8 cellular contexts compared by ENCODE assay signal in genomic region chr1:112507896-112508241, GRCh38. TPM values are rescaled to one million over a fixed set of nuclear protein-coding genes. Genes with fewer than 3 reads are reported as not detected.
A peak's percentile ranks its signal among the peaks of the same experiment; 100 is the strongest.
DNase-seq lines count a peak whose midpoint lies in the region; FAIRE-seq and TF ChIP-seq lines count a peak whose summit lies in the region.

No MANE protein-coding gene starts in this region.

- H3K27ac ChIP-seq in left ventricle myocardium inferior (replicated peaks) (no peak overlapping the region), skeletal muscle tissue (ENCODE audit: low read depth, low read length) (no peak overlapping the region)

- H3K27me3 ChIP-seq in left ventricle myocardium inferior (ENCODE audit: low read depth) (peaks cover 33% of the 10 kb centered on the region), skeletal muscle tissue (ENCODE audit: control insufficient read depth in 3 of 3, insufficient read depth in 3 of 3, low read length in 3 of 3) (peaks cover 39 to 71% (median 55%) of the 10 kb centered on the region in 3 donors)

- no peaks in the 10 kb centered on the region for H3K36me3 ChIP-seq in left ventricle myocardium inferior
- H3K36me3 ChIP-seq in skeletal muscle tissue (ENCODE audit: control insufficient read depth in 3 of 3, insufficient read depth in 3 of 3, low read length in 3 of 3): no peaks in the 10 kb centered on the region

- peak; percentile 64 for DNase-seq in activated CD8-positive, alpha-beta memory T cell treated with anti-CD3 and anti-CD28 coated beads for 24 hours
- DNase-seq in activated CD8-positive, alpha-beta memory T cell treated with anti-CD3 and anti-CD28 coated beads, Interleukin-2, amount 50 U/mL, for 48 hours: no peak
- DNase-seq in activated CD8-positive, alpha-beta memory T cell treated with anti-CD3 and anti-CD28 coated beads, Interleukin-2, amount 50 U/mL, for 4 hours: peak; percentile 46
- no peak for DNase-seq in left ventricle myocardium inferior
- no peak for DNase-seq in GM19239 (ENCODE audit: insufficient read length, low spot score)
- no peak for DNase-seq in AML-193 (lab: John Stamatoyannopoulos, UW)
- no peak for DNase-seq in mesenteric fat pad (ENCODE audit: low spot score)

- no peak for TF ChIP-seq CTCF in left ventricle myocardium inferior (IDR thresholded peaks at IDR 0.05; ENCODE audit: borderline replicate concordance)

- no peak for FAIRE-seq in GM19239 (lab: Jason Lieb, UNC)

- intact Hi-C loops in left ventricle myocardium inferior (cut with micrococcal nuclease): no loop called here

- no peaks in the 10 kb centered on the region for H3K9me3 ChIP-seq in left ventricle myocardium inferior (replicated peaks)
- H3K9me3 ChIP-seq in skeletal muscle tissue (ENCODE audit: control insufficient read depth in 3 of 3, low read length in 3 of 3): no peaks in the 10 kb centered on the region

- no peak overlapping the region for H3K9ac ChIP-seq in skeletal muscle tissue (ENCODE audit: low read depth in 1 of 3, low read length in 3 of 3)

- H3K4me3 ChIP-seq in left ventricle myocardium inferior (peak overlapping the region; percentile 72), skeletal muscle tissue (ENCODE audit: low read length in 3 of 3) (peak overlapping the region; percentile 67 to 75 (median 67))

- H3K4me1 ChIP-seq in left ventricle myocardium inferior: peaks cover 24% of the 10 kb centered on the region
- peaks cover 9 to 16% (median 9%) of the 10 kb centered on the region in 3 donors for H3K4me1 ChIP-seq in skeletal muscle tissue (ENCODE audit: control insufficient read depth in 3 of 3, insufficient read depth in 3 of 3, low read length in 3 of 3)

RNA-seq across cellular contexts. Expression of gene WNT2B, which starts 0.9 kb away (rescaled TPM):
- 1.7 TPM for total RNA-seq in left ventricle myocardium inferior
- total RNA-seq in skeletal muscle tissue: 6.3 TPM
- 3.9 TPM for total RNA-seq in mesenteric fat pad

Comparison
In these comparisons a context has a peak if more than half of its experiments do, and no peak if none do; other contexts are left out.
1. DNase-seq: peak in activated CD8-positive, alpha-beta memory T cell treated with anti-CD3 and anti-CD28 coated beads for 24 hours (single experiment) and activated CD8-positive, alpha-beta memory T cell treated with anti-CD3 and anti-CD28 coated beads, Interleukin-2, amount 50 U/mL, for 4 hours (single experiment); none in activated CD8-positive, alpha-beta memory T cell treated with anti-CD3 and anti-CD28 coated beads, Interleukin-2, amount 50 U/mL, for 48 hours (single experiment), left ventricle myocardium inferior (single experiment), GM19239 (single experiment), AML-193 (0 of 2) and mesenteric fat pad (single experiment).